1 cellular context compared by ENCODE assay signal in the genomic region with DNA sequence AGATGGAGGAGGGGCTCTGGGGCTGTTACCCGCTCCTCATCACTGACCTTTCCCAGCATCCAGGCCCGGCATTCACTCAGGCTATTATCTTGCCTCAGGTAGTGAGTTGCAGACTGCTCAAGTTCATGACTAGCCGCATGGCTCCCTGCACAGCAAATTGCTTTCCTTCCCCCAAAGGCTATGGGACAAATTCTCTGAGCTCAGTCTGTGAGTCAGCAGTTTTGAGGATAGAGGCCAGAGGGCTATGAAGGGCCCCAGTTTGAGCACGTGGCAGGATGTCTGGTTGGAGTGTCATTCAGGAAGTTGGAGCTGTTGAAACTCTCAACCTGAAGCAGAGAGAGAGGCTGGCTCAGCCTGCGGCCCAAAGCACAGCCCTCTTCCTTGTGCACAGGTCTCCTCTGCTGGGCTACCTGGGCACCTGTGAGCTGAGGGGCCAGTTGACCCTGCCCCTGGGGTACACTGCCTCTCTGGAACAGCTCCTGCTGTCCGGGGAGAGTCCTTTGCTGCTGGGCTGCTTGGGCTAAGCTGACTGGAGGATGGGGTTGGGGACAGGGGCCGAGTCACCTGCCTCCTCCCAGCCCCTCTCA.
TF ChIP-seq lines count a peak whose summit lies in the region.

No MANE protein-coding gene starts in this region.

TF ChIP-seq in HepG2, 621 proteins besides CTCF, POLR2A, EP300 and RAD21 (continued from another document and continues in another):
- TF ChIP-seq MLXIP (CRISPR knock-in tag; IDR thresholded peaks at IDR 0.05; ENCODE audit: borderline replicate concordance) (peak; percentile 41; the same call in 1 of the 2 replicates), ZNF354B (CRISPR knock-in tag; IDR thresholded peaks at IDR 0.05) (no peak), MZF1 (CRISPR knock-in tag; IDR thresholded peaks at IDR 0.05; ENCODE audit: borderline replicate concordance) (no peak), HDAC1 (CRISPR knock-in tag; IDR thresholded peaks at IDR 0.05) (peak; percentile 77), ZNF331 (CRISPR knock-in tag; IDR thresholded peaks at IDR 0.05) (peak; percentile 87), FOSL2 (CRISPR knock-in tag; IDR thresholded peaks at IDR 0.05) (peak; percentile 88), ZMYM3 (CRISPR knock-in tag; IDR thresholded peaks at IDR 0.05) (peak; percentile 30; the same call in 1 of the 2 replicates), PCBP1 (IDR thresholded peaks at IDR 0.05; ENCODE audit: borderline replicate concordance, low read depth, low read length) (no peak), SRF (IDR thresholded peaks at IDR 0.05; ENCODE audit: low read depth, low read length) (no peak), ATF7-NPFF (CRISPR knock-in tag; IDR thresholded peaks at IDR 0.05; ENCODE audit: low read depth) (0 out of 2 replicates have a peak, but pooled peaks have one; percentile 41), ZNF329 (CRISPR knock-in tag; IDR thresholded peaks at IDR 0.05; ENCODE audit: low read depth) (no peak), ZNF225 (CRISPR knock-in tag; IDR thresholded peaks at IDR 0.05) (no peak), CBX2 (IDR thresholded peaks at IDR 0.05; ENCODE audit: low read depth, low read length) (no peak), CBX2 (CRISPR knock-in tag; IDR thresholded peaks at IDR 0.05; ENCODE audit: low read depth) (no peak), FOXK1 (CRISPR knock-in tag; IDR thresholded peaks at IDR 0.05; ENCODE audit: borderline replicate concordance, low read depth) (no peak), CBX5 (CRISPR knock-in tag; IDR thresholded peaks at IDR 0.05; ENCODE audit: borderline replicate concordance) (peak; percentile 51; the same call in 1 of the 2 replicates), ARNTL (CRISPR knock-in tag; IDR thresholded peaks at IDR 0.05) (peak; percentile 91), MAFG (CRISPR knock-in tag; IDR thresholded peaks at IDR 0.05) (peak; percentile 98), HNRNPLL (IDR thresholded peaks at IDR 0.05; ENCODE audit: low read depth, low read length, poor library complexity, severe bottlenecking) (no peak), STAT5B (CRISPR knock-in tag; IDR thresholded peaks at IDR 0.05) (no peak), RNF2 (conservative IDR thresholded peaks at IDR 0.05; ENCODE audit: low read depth) (peak; percentile 70), MTA1 (CRISPR knock-in tag; IDR thresholded peaks at IDR 0.05; ENCODE audit: borderline replicate concordance) (no peak), CC2D1A (CRISPR knock-in tag; IDR thresholded peaks at IDR 0.05) (no peak), KDM3A (CRISPR knock-in tag; IDR thresholded peaks at IDR 0.05; ENCODE audit: low read depth) (peak; percentile 68; the same call in 1 of the 2 replicates), ZNF18 (CRISPR knock-in tag; IDR thresholded peaks at IDR 0.05; ENCODE audit: insufficient replicate concordance) (peak; percentile 61), ELF3 (CRISPR knock-in tag; IDR thresholded peaks at IDR 0.05) (peak; percentile 94), TP53 (CRISPR knock-in tag; conservative IDR thresholded peaks at IDR 0.05) (no peak), BCL6 (CRISPR knock-in tag; IDR thresholded peaks at IDR 0.05) (peak; percentile 74), NR2F6 (IDR thresholded peaks at IDR 0.05) (peak; percentile 47), NR2F6 (CRISPR knock-in tag; IDR thresholded peaks at IDR 0.05) (peak; percentile 79), PHF5A (CRISPR knock-in tag; IDR thresholded peaks at IDR 0.05; ENCODE audit: low read depth, unreplicated experiment) (peak; percentile 83)
- TF ChIP-seq, protein P1, sequence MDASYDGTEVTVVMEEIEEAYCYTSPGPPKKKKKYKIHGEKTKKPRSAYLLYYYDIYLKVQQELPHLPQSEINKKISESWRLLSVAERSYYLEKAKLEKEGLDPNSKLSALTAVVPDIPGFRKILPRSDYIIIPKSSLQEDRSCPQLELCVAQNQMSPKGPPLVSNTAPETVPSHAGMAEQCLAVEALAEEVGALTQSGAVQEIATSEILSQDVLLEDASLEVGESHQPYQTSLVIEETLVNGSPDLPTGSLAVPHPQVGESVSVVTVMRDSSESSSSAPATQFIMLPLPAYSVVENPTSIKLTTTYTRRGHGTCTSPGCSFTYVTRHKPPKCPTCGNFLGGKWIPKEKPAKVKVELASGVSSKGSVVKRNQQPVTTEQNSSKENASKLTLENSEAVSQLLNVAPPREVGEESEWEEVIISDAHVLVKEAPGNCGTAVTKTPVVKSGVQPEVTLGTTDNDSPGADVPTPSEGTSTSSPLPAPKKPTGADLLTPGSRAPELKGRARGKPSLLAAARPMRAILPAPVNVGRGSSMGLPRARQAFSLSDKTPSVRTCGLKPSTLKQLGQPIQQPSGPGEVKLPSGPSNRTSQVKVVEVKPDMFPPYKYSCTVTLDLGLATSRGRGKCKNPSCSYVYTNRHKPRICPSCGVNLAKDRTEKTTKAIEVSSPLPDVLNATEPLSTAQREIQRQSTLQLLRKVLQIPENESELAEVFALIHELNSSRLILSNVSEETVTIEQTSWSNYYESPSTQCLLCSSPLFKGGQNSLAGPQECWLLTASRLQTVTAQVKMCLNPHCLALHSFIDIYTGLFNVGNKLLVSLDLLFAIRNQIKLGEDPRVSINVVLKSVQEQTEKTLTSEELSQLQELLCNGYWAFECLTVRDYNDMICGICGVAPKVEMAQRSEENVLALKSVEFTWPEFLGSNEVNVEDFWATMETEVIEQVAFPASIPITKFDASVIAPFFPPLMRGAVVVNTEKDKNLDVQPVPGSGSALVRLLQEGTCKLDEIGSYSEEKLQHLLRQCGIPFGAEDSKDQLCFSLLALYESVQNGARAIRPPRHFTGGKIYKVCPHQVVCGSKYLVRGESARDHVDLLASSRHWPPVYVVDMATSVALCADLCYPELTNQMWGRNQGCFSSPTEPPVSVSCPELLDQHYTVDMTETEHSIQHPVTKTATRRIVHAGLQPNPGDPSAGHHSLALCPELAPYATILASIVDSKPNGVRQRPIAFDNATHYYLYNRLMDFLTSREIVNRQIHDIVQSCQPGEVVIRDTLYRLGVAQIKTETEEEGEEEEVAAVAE (CRISPR knock-in tag; IDR thresholded peaks at IDR 0.05; ENCODE audit: borderline replicate concordance) = 0 out of 2 replicates have a peak, but pooled peaks have one; percentile 49
- TF ChIP-seq, protein P2, sequence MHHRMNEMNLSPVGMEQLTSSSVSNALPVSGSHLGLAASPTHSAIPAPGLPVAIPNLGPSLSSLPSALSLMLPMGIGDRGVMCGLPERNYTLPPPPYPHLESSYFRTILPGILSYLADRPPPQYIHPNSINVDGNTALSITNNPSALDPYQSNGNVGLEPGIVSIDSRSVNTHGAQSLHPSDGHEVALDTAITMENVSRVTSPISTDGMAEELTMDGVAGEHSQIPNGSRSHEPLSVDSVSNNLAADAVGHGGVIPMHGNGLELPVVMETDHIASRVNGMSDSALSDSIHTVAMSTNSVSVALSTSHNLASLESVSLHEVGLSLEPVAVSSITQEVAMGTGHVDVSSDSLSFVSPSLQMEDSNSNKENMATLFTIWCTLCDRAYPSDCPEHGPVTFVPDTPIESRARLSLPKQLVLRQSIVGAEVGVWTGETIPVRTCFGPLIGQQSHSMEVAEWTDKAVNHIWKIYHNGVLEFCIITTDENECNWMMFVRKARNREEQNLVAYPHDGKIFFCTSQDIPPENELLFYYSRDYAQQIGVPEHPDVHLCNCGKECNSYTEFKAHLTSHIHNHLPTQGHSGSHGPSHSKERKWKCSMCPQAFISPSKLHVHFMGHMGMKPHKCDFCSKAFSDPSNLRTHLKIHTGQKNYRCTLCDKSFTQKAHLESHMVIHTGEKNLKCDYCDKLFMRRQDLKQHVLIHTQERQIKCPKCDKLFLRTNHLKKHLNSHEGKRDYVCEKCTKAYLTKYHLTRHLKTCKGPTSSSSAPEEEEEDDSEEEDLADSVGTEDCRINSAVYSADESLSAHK (CRISPR knock-in tag; IDR thresholded peaks at IDR 0.05; ENCODE audit: borderline replicate concordance) = no peak
- TF ChIP-seq, protein P3, sequence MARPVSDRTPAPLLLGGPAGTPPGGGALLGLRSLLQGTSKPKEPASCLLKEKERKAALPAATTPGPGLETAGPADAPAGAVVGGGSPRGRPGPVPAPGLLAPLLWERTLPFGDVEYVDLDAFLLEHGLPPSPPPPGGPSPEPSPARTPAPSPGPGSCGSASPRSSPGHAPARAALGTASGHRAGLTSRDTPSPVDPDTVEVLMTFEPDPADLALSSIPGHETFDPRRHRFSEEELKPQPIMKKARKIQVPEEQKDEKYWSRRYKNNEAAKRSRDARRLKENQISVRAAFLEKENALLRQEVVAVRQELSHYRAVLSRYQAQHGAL (CRISPR knock-in tag; IDR thresholded peaks at IDR 0.05; ENCODE audit: not compliant biosample characterization) = no peak
- TF ChIP-seq, protein P4, sequence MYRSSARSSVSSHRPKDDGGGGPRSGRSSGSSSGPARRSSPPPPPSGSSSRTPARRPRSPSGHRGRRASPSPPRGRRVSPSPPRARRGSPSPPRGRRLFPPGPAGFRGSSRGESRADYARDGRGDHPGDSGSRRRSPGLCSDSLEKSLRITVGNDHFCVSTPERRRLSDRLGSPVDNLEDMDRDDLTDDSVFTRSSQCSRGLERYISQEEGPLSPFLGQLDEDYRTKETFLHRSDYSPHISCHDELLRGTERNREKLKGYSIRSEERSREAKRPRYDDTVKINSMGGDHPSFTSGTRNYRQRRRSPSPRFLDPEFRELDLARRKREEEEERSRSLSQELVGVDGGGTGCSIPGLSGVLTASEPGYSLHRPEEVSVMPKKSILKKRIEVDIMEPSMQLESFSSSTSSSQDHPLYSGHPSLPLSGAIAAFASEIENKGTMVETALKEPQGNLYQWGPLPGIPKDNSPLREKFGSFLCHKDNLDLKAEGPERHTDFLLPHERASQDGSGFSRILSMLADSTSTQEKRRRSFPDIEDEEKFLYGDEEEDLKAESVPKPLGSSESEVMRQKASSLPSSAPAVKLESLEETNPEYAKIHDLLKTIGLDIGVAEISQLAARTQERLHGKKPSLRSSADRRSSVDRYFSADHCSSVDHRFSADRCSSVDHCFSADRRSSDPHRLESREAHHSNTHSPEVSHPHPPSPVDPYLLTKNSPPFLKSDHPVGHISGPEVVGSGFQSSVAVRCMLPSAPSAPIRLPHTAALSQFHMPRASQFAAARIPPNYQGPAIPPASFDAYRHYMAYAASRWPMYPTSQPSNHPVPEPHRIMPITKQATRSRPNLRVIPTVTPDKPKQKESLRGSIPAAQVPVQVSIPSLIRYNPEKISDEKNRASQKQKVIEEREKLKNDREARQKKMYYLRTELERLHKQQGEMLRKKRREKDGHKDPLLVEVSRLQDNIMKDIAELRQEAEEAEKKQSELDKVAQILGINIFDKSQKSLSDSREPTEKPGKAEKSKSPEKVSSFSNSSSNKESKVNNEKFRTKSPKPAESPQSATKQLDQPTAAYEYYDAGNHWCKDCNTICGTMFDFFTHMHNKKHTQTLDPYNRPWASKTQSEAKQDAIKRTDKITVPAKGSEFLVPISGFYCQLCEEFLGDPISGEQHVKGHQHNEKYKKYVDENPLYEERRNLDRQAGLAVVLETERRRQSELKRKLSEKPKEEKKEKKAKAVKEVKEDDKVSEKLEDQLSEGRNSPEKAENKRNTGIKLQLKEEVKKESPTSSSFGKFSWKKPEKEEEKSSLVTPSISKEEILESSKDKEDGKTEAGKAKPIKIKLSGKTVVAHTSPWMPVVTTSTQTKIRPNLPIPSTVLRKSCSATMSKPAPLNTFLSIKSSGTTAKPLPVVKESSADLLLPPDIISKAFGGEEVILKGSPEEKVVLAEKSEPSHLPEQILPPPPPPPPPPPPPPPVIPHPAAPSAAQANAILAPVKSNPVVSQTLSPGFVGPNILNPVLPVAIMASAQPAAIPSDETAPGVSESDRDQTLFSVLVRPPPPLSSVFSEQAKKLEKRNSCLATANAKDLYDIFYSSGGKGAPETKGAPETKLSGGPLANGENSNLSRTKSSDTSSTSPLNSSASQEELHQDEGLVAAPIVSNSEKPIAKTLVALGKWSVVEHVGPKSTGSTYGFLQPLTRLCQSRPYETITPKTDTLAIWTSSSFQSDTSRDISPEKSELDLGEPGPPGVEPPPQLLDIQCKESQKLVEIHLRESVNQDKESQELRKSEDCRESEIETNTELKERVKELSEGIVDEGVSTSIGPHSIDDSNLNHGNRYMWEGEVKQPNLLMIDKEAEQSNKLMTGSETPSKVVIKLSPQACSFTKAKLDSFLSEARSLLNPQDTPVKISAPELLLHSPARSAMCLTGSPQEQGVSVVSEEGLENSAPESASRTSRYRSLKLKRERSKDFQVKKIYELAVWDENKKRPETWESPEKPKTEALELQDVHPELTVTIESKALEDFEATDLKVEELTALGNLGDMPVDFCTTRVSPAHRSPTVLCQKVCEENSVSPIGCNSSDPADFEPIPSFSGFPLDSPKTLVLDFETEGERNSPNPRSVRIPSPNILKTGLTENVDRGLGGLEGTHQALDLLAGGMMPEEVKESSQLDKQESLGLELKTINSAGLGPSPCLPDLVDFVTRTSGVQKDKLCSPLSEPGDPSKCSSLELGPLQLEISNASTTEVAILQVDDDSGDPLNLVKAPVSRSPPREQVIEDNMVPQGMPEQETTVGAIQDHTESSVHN (CRISPR knock-in tag; IDR thresholded peaks at IDR 0.05) = no peak
